Comparison of ENCODE assay signal across 24 cellular contexts in the genomic region with DNA sequence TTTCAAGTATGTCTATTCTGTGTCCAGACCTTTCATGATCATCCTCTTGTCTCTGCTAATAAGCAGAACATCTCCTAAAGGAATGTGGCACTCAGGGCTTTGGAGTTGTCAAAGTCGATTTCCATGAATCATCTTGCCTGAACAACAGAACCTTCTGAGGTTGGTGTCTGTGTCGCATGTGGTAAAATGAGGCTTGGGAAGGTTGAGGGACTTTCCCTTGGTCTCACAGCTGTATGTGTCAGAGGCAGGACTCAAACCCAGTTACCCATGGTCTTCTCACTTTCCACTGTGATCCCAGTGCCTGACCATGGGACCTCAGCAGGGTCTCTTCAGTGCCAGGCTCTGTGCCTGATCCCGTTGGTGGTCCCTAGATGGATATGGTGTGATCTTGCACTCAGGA.
"Had no signal": no experiment of that assay in that cellular context is flagged by ENCODE, and none has a peak within 500 bp of the region (broad histone marks: within the 10 kb centered on the region; RNA-seq: fewer than 3 reads in every experiment).

No MANE protein-coding gene starts in this region.

- H3K27ac ChIP-seq: epithelial cell of prostate, esophagus muscularis mucosa, gastrocnemius medialis, heart right ventricle, neutrophil, psoas muscle, spleen, tibial artery, upper lobe of left lung, uterus had no signal

- H3K27me3 ChIP-seq: gastrocnemius medialis, uterus had no signal

- H3K4me3 Mint-ChIP-seq: naive B cell had no signal

- H3K9me3 ChIP-seq: gastrocnemius medialis, neutrophil, psoas muscle, tibial artery, upper lobe of left lung, uterus had no signal

- FAIRE-seq: endometrium, keratinocyte had no signal

- H3K4me3 ChIP-seq: esophagus muscularis mucosa, gastrocnemius medialis, heart right ventricle, lung, psoas muscle, spleen, tibial artery, upper lobe of left lung, uterus had no signal

- ATAC-seq: gastrocnemius medialis, heart right ventricle, left cardiac atrium, left ventricle myocardium superior, psoas muscle, sciatic nerve had no signal

- DNase-seq: effector memory CD4-positive, alpha-beta T cell; gastrocnemius medialis; heart right ventricle; hypothalamus; left cardiac atrium; left ventricle myocardium superior; mesenchymal stem cell; midbrain; naive B cell; psoas muscle; retina; spleen; stimulated activated CD4-positive, alpha-beta T cell treated with anti-CD3 and anti-CD28 coated beads, Interleukin-2, amount 100 ng/mL, for 24 hours; stimulated activated naive CD4-positive, alpha-beta T cell treated with Interleukin-2 at 50 U/mL for 16 hours; tibial artery; upper lobe of left lung; uterus had no signal

- H3K36me3 ChIP-seq: esophagus muscularis mucosa, gastrocnemius medialis, heart right ventricle, neutrophil, spleen, tibial artery, upper lobe of left lung, uterus had no signal
